In genomic region chr6:119186490-119186889, GRCh38 we compare ENCODE assay signal across 1 cellular context.
TF ChIP-seq lines count a peak whose summit lies in the region.

No MANE protein-coding gene starts in this region.

TF ChIP-seq in GM23338, 12 proteins besides CTCF, POLR2A, EP300 and RAD21 (continued from another document):
- TF ChIP-seq, protein P1, sequence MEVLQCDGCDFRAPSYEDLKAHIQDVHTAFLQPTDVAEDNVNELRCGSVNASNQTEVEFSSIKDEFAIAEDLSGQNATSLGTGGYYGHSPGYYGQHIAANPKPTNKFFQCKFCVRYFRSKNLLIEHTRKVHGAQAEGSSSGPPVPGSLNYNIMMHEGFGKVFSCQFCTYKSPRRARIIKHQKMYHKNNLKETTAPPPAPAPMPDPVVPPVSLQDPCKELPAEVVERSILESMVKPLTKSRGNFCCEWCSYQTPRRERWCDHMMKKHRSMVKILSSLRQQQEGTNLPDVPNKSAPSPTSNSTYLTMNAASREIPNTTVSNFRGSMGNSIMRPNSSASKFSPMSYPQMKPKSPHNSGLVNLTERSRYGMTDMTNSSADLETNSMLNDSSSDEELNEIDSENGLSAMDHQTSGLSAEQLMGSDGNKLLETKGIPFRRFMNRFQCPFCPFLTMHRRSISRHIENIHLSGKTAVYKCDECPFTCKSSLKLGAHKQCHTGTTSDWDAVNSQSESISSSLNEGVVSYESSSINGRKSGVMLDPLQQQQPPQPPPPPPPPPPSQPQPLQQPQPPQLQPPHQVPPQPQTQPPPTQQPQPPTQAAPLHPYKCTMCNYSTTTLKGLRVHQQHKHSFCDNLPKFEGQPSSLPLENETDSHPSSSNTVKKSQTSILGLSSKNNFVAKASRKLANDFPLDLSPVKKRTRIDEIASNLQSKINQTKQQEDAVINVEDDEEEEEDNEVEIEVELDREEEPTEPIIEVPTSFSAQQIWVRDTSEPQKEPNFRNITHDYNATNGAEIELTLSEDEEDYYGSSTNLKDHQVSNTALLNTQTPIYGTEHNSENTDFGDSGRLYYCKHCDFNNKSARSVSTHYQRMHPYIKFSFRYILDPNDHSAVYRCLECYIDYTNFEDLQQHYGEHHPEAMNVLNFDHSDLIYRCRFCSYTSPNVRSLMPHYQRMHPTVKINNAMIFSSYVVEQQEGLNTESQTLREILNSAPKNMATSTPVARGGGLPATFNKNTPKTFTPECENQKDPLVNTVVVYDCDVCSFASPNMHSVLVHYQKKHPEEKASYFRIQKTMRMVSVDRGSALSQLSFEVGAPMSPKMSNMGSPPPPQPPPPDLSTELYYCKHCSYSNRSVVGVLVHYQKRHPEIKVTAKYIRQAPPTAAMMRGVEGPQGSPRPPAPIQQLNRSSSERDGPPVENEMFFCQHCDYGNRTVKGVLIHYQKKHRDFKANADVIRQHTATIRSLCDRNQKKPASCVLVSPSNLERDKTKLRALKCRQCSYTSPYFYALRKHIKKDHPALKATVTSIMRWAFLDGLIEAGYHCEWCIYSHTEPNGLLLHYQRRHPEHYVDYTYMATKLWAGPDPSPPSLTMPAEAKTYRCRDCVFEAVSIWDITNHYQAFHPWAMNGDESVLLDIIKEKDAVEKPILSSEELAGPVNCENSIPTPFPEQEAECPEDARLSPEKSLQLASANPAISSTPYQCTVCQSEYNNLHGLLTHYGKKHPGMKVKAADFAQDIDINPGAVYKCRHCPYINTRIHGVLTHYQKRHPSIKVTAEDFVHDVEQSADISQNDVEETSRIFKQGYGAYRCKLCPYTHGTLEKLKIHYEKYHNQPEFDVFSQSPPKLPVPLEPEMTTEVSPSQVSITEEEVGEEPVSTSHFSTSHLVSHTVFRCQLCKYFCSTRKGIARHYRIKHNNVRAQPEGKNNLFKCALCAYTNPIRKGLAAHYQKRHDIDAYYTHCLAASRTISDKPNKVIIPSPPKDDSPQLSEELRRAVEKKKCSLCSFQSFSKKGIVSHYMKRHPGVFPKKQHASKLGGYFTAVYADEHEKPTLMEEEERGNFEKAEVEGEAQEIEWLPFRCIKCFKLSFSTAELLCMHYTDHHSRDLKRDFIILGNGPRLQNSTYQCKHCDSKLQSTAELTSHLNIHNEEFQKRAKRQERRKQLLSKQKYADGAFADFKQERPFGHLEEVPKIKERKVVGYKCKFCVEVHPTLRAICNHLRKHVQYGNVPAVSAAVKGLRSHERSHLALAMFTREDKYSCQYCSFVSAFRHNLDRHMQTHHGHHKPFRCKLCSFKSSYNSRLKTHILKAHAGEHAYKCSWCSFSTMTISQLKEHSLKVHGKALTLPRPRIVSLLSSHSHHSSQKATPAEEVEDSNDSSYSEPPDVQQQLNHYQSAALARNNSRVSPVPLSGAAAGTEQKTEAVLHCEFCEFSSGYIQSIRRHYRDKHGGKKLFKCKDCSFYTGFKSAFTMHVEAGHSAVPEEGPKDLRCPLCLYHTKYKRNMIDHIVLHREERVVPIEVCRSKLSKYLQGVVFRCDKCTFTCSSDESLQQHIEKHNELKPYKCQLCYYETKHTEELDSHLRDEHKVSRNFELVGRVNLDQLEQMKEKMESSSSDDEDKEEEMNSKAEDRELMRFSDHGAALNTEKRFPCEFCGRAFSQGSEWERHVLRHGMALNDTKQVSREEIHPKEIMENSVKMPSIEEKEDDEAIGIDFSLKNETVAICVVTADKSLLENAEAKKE (CRISPR knock-in tag; IDR thresholded peaks at IDR 0.05): no peak
- TF ChIP-seq EZH2 (IDR thresholded peaks at IDR 0.05; ENCODE audit: low read depth, unreplicated experiment) (no peak), ETS1 (IDR thresholded peaks at IDR 0.05) (no peak), NANOG (IDR thresholded peaks at IDR 0.05; ENCODE audit: borderline replicate concordance) (no peak), POLR2AphosphoS5 (IDR thresholded peaks at IDR 0.05; ENCODE audit: low read depth) (no peak), EZH2phosphoT487 (IDR thresholded peaks at IDR 0.05; ENCODE audit: unreplicated experiment) (no peak), ZNF114 (CRISPR knock-in tag; IDR thresholded peaks at IDR 0.05) (no peak), ZNF331 (CRISPR knock-in tag; IDR thresholded peaks at IDR 0.05; ENCODE audit: low read depth) (no peak)
- TF ChIP-seq, protein P2, sequence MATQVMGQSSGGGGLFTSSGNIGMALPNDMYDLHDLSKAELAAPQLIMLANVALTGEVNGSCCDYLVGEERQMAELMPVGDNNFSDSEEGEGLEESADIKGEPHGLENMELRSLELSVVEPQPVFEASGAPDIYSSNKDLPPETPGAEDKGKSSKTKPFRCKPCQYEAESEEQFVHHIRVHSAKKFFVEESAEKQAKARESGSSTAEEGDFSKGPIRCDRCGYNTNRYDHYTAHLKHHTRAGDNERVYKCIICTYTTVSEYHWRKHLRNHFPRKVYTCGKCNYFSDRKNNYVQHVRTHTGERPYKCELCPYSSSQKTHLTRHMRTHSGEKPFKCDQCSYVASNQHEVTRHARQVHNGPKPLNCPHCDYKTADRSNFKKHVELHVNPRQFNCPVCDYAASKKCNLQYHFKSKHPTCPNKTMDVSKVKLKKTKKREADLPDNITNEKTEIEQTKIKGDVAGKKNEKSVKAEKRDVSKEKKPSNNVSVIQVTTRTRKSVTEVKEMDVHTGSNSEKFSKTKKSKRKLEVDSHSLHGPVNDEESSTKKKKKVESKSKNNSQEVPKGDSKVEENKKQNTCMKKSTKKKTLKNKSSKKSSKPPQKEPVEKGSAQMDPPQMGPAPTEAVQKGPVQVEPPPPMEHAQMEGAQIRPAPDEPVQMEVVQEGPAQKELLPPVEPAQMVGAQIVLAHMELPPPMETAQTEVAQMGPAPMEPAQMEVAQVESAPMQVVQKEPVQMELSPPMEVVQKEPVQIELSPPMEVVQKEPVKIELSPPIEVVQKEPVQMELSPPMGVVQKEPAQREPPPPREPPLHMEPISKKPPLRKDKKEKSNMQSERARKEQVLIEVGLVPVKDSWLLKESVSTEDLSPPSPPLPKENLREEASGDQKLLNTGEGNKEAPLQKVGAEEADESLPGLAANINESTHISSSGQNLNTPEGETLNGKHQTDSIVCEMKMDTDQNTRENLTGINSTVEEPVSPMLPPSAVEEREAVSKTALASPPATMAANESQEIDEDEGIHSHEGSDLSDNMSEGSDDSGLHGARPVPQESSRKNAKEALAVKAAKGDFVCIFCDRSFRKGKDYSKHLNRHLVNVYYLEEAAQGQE (IDR thresholded peaks at IDR 0.05; ENCODE audit: unreplicated experiment): no peak
